19 cellular contexts compared by ENCODE assay signal in the genomic region with DNA sequence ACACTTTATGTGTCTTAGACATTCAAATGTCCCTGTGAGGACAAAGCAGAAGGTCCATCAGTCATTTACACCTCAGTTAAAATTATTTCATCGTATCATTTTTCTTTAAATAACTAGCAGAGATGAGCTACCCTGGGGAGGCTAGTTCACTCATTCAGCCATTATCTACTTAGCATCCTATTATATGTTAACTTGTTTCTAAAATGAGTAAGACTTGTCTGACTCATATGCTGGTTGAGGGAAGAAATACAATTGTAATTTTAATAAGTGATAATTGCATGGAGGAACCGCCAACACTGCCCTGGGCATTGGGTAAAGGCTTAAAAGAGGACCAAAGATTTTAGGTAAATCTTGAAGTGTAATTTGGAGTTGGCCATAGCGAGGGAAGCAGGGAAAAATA. TPM values are rescaled to one million over a fixed set of nuclear protein-coding genes. Genes with fewer than 3 reads are reported as not detected.
DNase-seq lines count a peak whose midpoint lies in the region; ATAC-seq and TF ChIP-seq lines count a peak whose summit lies in the region.
"Had no signal": no experiment of that assay in that cellular context is flagged by ENCODE, and none has a peak within 500 bp of the region (broad histone marks: within the 10 kb centered on the region; RNA-seq: fewer than 3 reads in every experiment).

No MANE protein-coding gene starts in this region.

- no peak for TF ChIP-seq POLR2A in Peyer's patch (IDR thresholded peaks at IDR 0.05)

- peak; percentile 11 for DNase-seq in GM03348 (ENCODE audit: low spot score)
- DNase-seq in NCI-H69 (lab: John Stamatoyannopoulos, UW): peak; percentile 48
- peak; percentile 20 for DNase-seq in fibroblast of peridontal ligament (ENCODE audit: extremely low read depth)
- no peak for DNase-seq in NCI-H187 treated with DMSO at 0.1 percent for 48 hours (lab: John Stamatoyannopoulos, UW)
- DNase-seq in T-helper 1 cell: no peak
- DNase-seq in ecto neural progenitor cell (ENCODE audit: low spot score): no peak
- DNase-seq in Peyer's patch: no peak
- DNase-seq: activated effector memory CD4-positive, alpha-beta T cell treated with anti-CD3 and anti-CD28 coated beads, Interleukin-2, amount 50 U/mL, for 16 hours; amygdala; kidney; MG63; NCI-H526 treated with DMSO at 0.1 percent for 48 hours; stimulated activated CD4-positive, alpha-beta T cell treated with anti-CD3 and anti-CD28 coated beads, Interleukin-2, amount 100 ng/mL, for 24 hours; SW 1271 had no signal

- no peaks in the 10 kb centered on the region for H3K36me3 ChIP-seq in Peyer's patch
- H3K36me3 ChIP-seq: BLaER1 treated with 17β-estradiol and CSF1 and Interleukin-3, amounts not matched to agents 10 nM and 100 nM; MG63 had no signal

- no peak overlapping the region for H3K4me3 ChIP-seq in Peyer's patch
- H3K4me3 ChIP-seq: BLaER1 treated with 17β-estradiol and CSF1 and Interleukin-3, amounts not matched to agents 10 nM and 100 nM; MG63 had no signal

- ATAC-seq in GM21786 (IDR thresholded peaks at IDR 0.05; ENCODE audit: unreplicated experiment): peak; percentile 44
- ATAC-seq: Panc1, sciatic nerve had no signal

- no peak overlapping the region for H3K27ac ChIP-seq in Peyer's patch
- H3K27ac ChIP-seq: BLaER1 treated with 17β-estradiol and CSF1 and Interleukin-3, amounts not matched to agents 10 nM and 100 nM; VCaP had no signal

- TF ChIP-seq CTCF in Peyer's patch (IDR thresholded peaks at IDR 0.05): no peak

- H3K9me3 ChIP-seq in Peyer's patch: no peaks in the 10 kb centered on the region
- H3K9me3 ChIP-seq: BLaER1 treated with 17β-estradiol and CSF1 and Interleukin-3, amounts not matched to agents 10 nM and 100 nM; MG63 had no signal

- H3K4me1 ChIP-seq in Peyer's patch: no peaks in the 10 kb centered on the region
- H3K4me1 ChIP-seq: BLaER1 treated with 17β-estradiol and CSF1 and Interleukin-3, amounts not matched to agents 10 nM and 100 nM had no signal

- H3K27me3 ChIP-seq in Peyer's patch: no peaks in the 10 kb centered on the region
- H3K27me3 ChIP-seq: BLaER1 treated with 17β-estradiol and CSF1 and Interleukin-3, amounts not matched to agents 10 nM and 100 nM; MG63 had no signal

RNA-seq across cellular contexts. Expression of gene PTPRK, which starts 12.4 kb away (rescaled TPM):
- 100 to 1,000 TPM; 109 to 192 (median 153) TPM for total RNA-seq in Peyer's patch

Comparison
In these comparisons a context has a peak if more than half of its experiments do, and no peak if none do; other contexts are left out.
1. DNase-seq: peak in GM03348 (single experiment), NCI-H69 (single experiment) and fibroblast of peridontal ligament (single experiment); none in NCI-H187 treated with DMSO at 0.1 percent for 48 hours (single experiment), T-helper 1 cell (0 of 5), ecto neural progenitor cell (single experiment) and Peyer's patch (0 of 3).